Comparison of ENCODE assay signal across 1 cellular context in the genomic region with DNA sequence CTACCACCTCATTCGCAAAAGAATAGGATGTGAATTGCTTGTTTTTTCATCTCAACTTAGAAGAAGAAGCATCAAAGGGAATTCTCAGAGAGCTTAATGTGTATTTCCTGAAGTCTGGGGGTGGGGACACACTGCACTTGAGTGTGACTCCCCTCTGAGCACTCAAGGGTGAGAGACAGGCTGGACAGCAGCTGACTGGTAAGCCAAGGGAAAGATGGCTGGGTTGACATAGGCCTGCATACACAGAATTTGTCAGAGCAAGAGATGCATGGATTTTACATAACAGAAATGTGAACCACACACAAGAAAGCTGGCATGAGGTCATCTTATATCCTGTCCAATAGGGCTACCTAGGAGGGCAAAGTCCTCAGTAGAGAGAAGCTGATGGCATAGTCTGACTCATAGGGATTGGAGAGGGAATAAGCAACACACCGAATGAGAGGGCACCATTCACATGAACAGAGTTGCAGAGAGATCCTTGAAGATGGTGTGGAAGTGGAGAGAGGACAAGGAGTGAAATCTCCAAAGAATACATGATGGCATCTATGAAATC.
TF ChIP-seq lines count a peak whose summit lies in the region.

No MANE protein-coding gene starts in this region.

TF ChIP-seq in H1, 55 proteins besides CTCF, POLR2A, EP300 and RAD21:
- TF ChIP-seq ASH2L (IDR thresholded peaks at IDR 0.05; ENCODE audit: low read length) (peak; percentile 84), ATF3 (IDR thresholded peaks at IDR 0.05; ENCODE audit: insufficient read depth, low read depth, low read length) (no peak), JUND (IDR thresholded peaks at IDR 0.05; ENCODE audit: low read length) (no peak)
TF ChIP-seq in H1: peak in this region for 1.
